13 cellular contexts compared by ENCODE assay signal in genomic region chr2:145764631-145765030, GRCh38.
DNase-seq lines count a peak whose midpoint lies in the region; ATAC-seq and TF ChIP-seq lines count a peak whose summit lies in the region.
"Had no signal": no experiment of that assay in that cellular context is flagged by ENCODE, and none has a peak within 500 bp of the region (broad histone marks: within the 10 kb centered on the region; RNA-seq: fewer than 3 reads in every experiment).

No MANE protein-coding gene starts in this region.

- no peak overlapping the region for H3K27ac Mint-ChIP-seq in progenitor cell of endocrine pancreas

- H3K4me3 Mint-ChIP-seq in progenitor cell of endocrine pancreas (ENCODE audit: low read depth) = no peak overlapping the region
- H3K4me3 Mint-ChIP-seq: activated T-cell treated with anti-CD3 and anti-CD28 coated beads, Interleukin-2, amount 50 U/mL, for 4 hours had no signal

- no peaks in the 10 kb centered on the region for H3K4me1 ChIP-seq in mammary epithelial cell (ENCODE audit: insufficient read depth, low read length)

- intact Hi-C loops in mammary epithelial cell (cut with micrococcal nuclease) = no loop called here

- H4K20me1 ChIP-seq in mammary epithelial cell (ENCODE audit: insufficient read depth, low read length) = no peaks in the 10 kb centered on the region

- CTCF ChIA-PET in mammary epithelial cell (lab: Charles Lee; ENCODE audit: low non-redundant PET) = no interaction called here

- no peaks in the 10 kb centered on the region for H3K27me3 Mint-ChIP-seq in progenitor cell of endocrine pancreas

- no peak overlapping the region for H2AFZ ChIP-seq in mammary epithelial cell (ENCODE audit: low read depth, low read length)

- no peaks in the 10 kb centered on the region for H3K36me3 Mint-ChIP-seq in progenitor cell of endocrine pancreas (ENCODE audit: insufficient read depth)

- WGBS in mammary epithelial cell (ENCODE audit: low coverage, missing lambda C conversion rate) = 60% methylated on average over 6 of the region's 6 CpGs

- no peak overlapping the region for H3K27ac ChIP-seq in mammary epithelial cell (ENCODE audit: insufficient read depth, low read depth, low read length)

- DNase-seq in D341Med (ENCODE audit: low spot score) (peak; percentile 28), NCI-H1436 treated with DMSO at 0.1 percent for 48 hours (lab: John Stamatoyannopoulos, UW) (peak; percentile 23), SK-MEL-5 (ENCODE audit: low read depth, low spot score) (peak; percentile 58), left kidney (ENCODE audit: low read depth, low spot score) (peak; percentile 65), mammary epithelial cell (no peak), progenitor cell of endocrine pancreas (ENCODE audit: low spot score, unreplicated experiment) (no peak)
- no peak for DNase-seq in activated effector memory CD4-positive, alpha-beta T cell treated with Interleukin-2 at 50 U/mL for 16 hours
- DNase-seq: activated CD4-positive, CD25-positive, alpha-beta regulatory T cell treated with anti-CD3 and anti-CD28 coated beads, Interleukin-2, amount 50 U/mL, for 72 hours; activated T-cell treated with anti-CD3 and anti-CD28 coated beads, Interleukin-2, amount 50 U/mL, for 4 hours; hypothalamus; occipital lobe had no signal

- H3K79me2 ChIP-seq in mammary epithelial cell (ENCODE audit: insufficient read depth, low read length) = no peaks in the 10 kb centered on the region

- ATAC-seq in GM19035 (IDR thresholded peaks at IDR 0.05; ENCODE audit: unreplicated experiment) = no peak
- ATAC-seq: activated T-cell treated with anti-CD3 and anti-CD28 coated beads, Interleukin-2, amount 50 U/mL, for 4 hours had no signal

- no peaks in the 10 kb centered on the region for H3K9me3 ChIP-seq in mammary epithelial cell (replicated peaks; ENCODE audit: insufficient read depth, low read length)

- no peak overlapping the region for H3K4me2 ChIP-seq in mammary epithelial cell (ENCODE audit: insufficient read depth, low read depth, low read length)

- no TSS peak for BruUV-seq in mammary epithelial cell (replicated peaks; lab: Mats Ljungman, UMichigan)

- H3K9ac ChIP-seq in mammary epithelial cell (ENCODE audit: insufficient read depth, low read length) = no peak overlapping the region

- no peaks in the 10 kb centered on the region for H3K36me3 ChIP-seq in mammary epithelial cell (ENCODE audit: insufficient read depth, low read length)

- peaks cover 12% of the 10 kb centered on the region for H3K4me1 Mint-ChIP-seq in progenitor cell of endocrine pancreas (ENCODE audit: low read depth)

- no peak overlapping the region for H3K4me3 ChIP-seq in mammary epithelial cell (replicated peaks in 1 of 3; ENCODE audit: insufficient read depth in 1 of 3, low read depth in 2 of 3, low read length in 3 of 3)
- H3K4me3 ChIP-seq: lung had no signal

- peaks cover 2% of the 10 kb centered on the region for H3K27me3 ChIP-seq in mammary epithelial cell (ENCODE audit: insufficient read depth, low read length)

- dilution Hi-C loops in mammary epithelial cell (cut with HindIII; ENCODE audit: low sequenced_read_pairs) = no loop called here

- in situ Hi-C loops in SK-MEL-5 (cut with HindIII; ENCODE audit: low pct_unique_long_range_greater_than_20kb, low sequenced_read_pairs) = no loop called here
- in situ Hi-C loops in mammary epithelial cell (cut with MboI; ENCODE audit: low sequenced_read_pairs in 2 of 2) = no loop called here

- TF ChIP-seq CTCF in mammary epithelial cell (conservative IDR thresholded peaks at IDR 0.05 in 1 of 2, IDR thresholded peaks at IDR 0.05 in 1 of 2; ENCODE audit: extremely low read depth in 1 of 2, insufficient read depth in 1 of 2, low read depth in 1 of 2, low read length in 2 of 2) (no peak), progenitor cell of endocrine pancreas (IDR thresholded peaks at IDR 0.05; ENCODE audit: unreplicated experiment) (no peak)

- H3K9me3 Mint-ChIP-seq in progenitor cell of endocrine pancreas (ENCODE audit: low read depth) = no peaks in the 10 kb centered on the region
- H3K9me3 Mint-ChIP-seq: activated T-cell treated with anti-CD3 and anti-CD28 coated beads, Interleukin-2, amount 50 U/mL, for 4 hours had no signal

Comparison
In these comparisons a context has a peak if more than half of its experiments do, and no peak if none do; other contexts are left out.
1. DNase-seq: peak in D341Med (single experiment), NCI-H1436 treated with DMSO at 0.1 percent for 48 hours (single experiment), SK-MEL-5 (single experiment) and left kidney (single experiment); none in mammary epithelial cell (single experiment), progenitor cell of endocrine pancreas (single experiment) and activated effector memory CD4-positive, alpha-beta T cell treated with Interleukin-2 at 50 U/mL for 16 hours (single experiment).